In the genomic region with DNA sequence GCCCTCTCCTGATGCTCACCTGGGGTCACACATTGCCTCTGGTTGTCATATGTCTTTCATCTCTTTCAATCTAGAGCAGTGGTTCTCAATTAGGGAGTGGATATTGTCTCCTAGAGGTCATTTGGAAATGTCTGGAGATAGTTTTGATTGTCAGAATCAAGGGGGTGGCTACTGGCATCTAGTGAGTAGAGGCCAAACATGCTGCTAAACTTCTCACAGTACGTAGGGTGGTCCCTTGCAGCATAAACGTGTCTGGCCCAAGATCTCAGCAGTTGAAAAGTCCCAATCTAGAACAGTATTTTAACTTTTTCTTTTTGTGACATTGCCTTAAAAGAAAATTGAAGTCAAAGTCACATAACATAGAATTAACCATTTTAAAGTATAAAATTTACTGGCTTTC, we compare ENCODE assay signal across 14 cellular contexts. TPM values are rescaled to one million over a fixed set of nuclear protein-coding genes. Genes with fewer than 3 reads are reported as not detected.
A peak's percentile ranks its signal among the peaks of the same experiment; 100 is the strongest.
DNase-seq lines count a peak whose midpoint lies in the region; ATAC-seq and TF ChIP-seq lines count a peak whose summit lies in the region.
"Had no signal": no experiment of that assay in that cellular context is flagged by ENCODE, and none has a peak within 500 bp of the region (broad histone marks: within the 10 kb centered on the region; RNA-seq: fewer than 3 reads in every experiment).

No MANE protein-coding gene starts in this region.

- H4K20me1 ChIP-seq in BLaER1, result no peaks in the 10 kb centered on the region

- ATAC-seq in GM18907 (IDR thresholded peaks at IDR 0.05; ENCODE audit: unreplicated experiment), result peak; percentile 13
- ATAC-seq in T-helper 17 cell, result no peak
- ATAC-seq in memory B cell (ENCODE audit: low read depth), result no peak

- H3K27me3 Mint-ChIP-seq in T-helper 17 cell (no peaks in the 10 kb centered on the region), memory B cell (no peaks in the 10 kb centered on the region), nephron progenitor cell (ENCODE audit: low read depth, poor library complexity) (no peaks in the 10 kb centered on the region), endothelial cell (ENCODE audit: unreplicated experiment) (peaks cover 4% of the 10 kb centered on the region)

- H3K9me3 Mint-ChIP-seq in memory B cell (no peaks in the 10 kb centered on the region), nephron progenitor cell (no peaks in the 10 kb centered on the region), endothelial cell (ENCODE audit: unreplicated experiment) (no peaks in the 10 kb centered on the region)

- H3K9ac ChIP-seq in BLaER1, result peak overlapping the region; percentile 42; the same call in 1 of the 2 replicates

- peak overlapping the region; percentile 57 for H3K27ac Mint-ChIP-seq in T-helper 17 cell
- peak overlapping the region; percentile 53 for H3K27ac Mint-ChIP-seq in memory B cell
- H3K27ac Mint-ChIP-seq in nephron progenitor cell, result no peak overlapping the region
- H3K27ac Mint-ChIP-seq in endothelial cell (ENCODE audit: unreplicated experiment), result no peak overlapping the region

- TF ChIP-seq CTCF in nephron progenitor cell (IDR thresholded peaks at IDR 0.05) (no peak), endothelial cell (IDR thresholded peaks at IDR 0.05; ENCODE audit: unreplicated experiment) (no peak)

- H3K27ac ChIP-seq in BLaER1, result peak overlapping the region; percentile 51; the same call in 1 of the 2 replicates
- H3K27ac ChIP-seq: breast epithelium had no signal

- no peaks in the 10 kb centered on the region for H3K9me3 ChIP-seq in BLaER1
- no peaks in the 10 kb centered on the region for H3K9me3 ChIP-seq in T-helper 17 cell (ENCODE audit: control insufficient read depth, low read length, poor library complexity, severe bottlenecking)
- H3K9me3 ChIP-seq: breast epithelium had no signal

- peaks cover 44% of the 10 kb centered on the region for H3K4me1 Mint-ChIP-seq in T-helper 17 cell
- H3K4me1 Mint-ChIP-seq in memory B cell, result peaks cover 38% of the 10 kb centered on the region
- H3K4me1 Mint-ChIP-seq in nephron progenitor cell, result peaks cover 10% of the 10 kb centered on the region
- H3K4me1 Mint-ChIP-seq in endothelial cell (ENCODE audit: unreplicated experiment), result no peaks in the 10 kb centered on the region

- peak overlapping the region; percentile 78 for H3K4me2 ChIP-seq in BLaER1

- H3K27me3 ChIP-seq in BLaER1, result no peaks in the 10 kb centered on the region
- H3K27me3 ChIP-seq: breast epithelium had no signal

- peaks cover 8% of the 10 kb centered on the region for H3K36me3 Mint-ChIP-seq in T-helper 17 cell (ENCODE audit: low read depth)
- H3K36me3 Mint-ChIP-seq in memory B cell, result peaks cover 19% of the 10 kb centered on the region
- peaks cover 46% of the 10 kb centered on the region for H3K36me3 Mint-ChIP-seq in nephron progenitor cell (ENCODE audit: low read depth)
- H3K36me3 Mint-ChIP-seq in endothelial cell (ENCODE audit: low read depth, unreplicated experiment), result peaks cover 19% of the 10 kb centered on the region

- DNase-seq in T-helper 17 cell (no peak), memory B cell (ENCODE audit: low spot score in 2 of 2) (no peak), nephron progenitor cell (no peak), AML-193 (lab: John Stamatoyannopoulos, UW) (no peak), endothelial cell (ENCODE audit: low spot score) (no peak), NCI-H82 treated with DMSO at 0.1 percent for 48 hours (lab: John Stamatoyannopoulos, UW; ENCODE audit: unreplicated experiment) (no peak)
- DNase-seq: KG1, NCI-H226, posterior cingulate gyrus, SHP77 treated with DMSO at 0.1 percent for 48 hours had no signal

- H3K4me3 ChIP-seq in BLaER1, result no peak overlapping the region
- H3K4me3 ChIP-seq: breast epithelium had no signal

- H3K4me3 Mint-ChIP-seq in T-helper 17 cell, result peak overlapping the region; percentile 33
- peak overlapping the region; percentile 61 for H3K4me3 Mint-ChIP-seq in memory B cell
- no peak overlapping the region for H3K4me3 Mint-ChIP-seq in nephron progenitor cell
- H3K4me3 Mint-ChIP-seq in endothelial cell (ENCODE audit: unreplicated experiment), result no peak overlapping the region

- peaks cover 59% of the 10 kb centered on the region for H3K36me3 ChIP-seq in BLaER1
- H3K36me3 ChIP-seq: breast epithelium had no signal

- H3K4me1 ChIP-seq in BLaER1, result peaks cover 60% of the 10 kb centered on the region
- H3K4me1 ChIP-seq: breast epithelium had no signal

RNA-seq across cellular contexts. Expression of gene SLC5A10, which starts 30.5 kb away (rescaled TPM):
- total RNA-seq in T-helper 17 cell, result not detected
- 0.08 TPM for total RNA-seq in endothelial cell (ENCODE audit: unreplicated experiment)
- total RNA-seq: fibroblast of lung had no signal

Comparison
In these comparisons a context has a peak if more than half of its experiments do, and no peak if none do; other contexts are left out.
1. H3K27ac Mint-ChIP-seq: peak in T-helper 17 cell (single experiment) and memory B cell (single experiment); none in nephron progenitor cell (single experiment) and endothelial cell (single experiment).
2. H3K4me3 Mint-ChIP-seq: peak in T-helper 17 cell (single experiment) and memory B cell (single experiment); none in nephron progenitor cell (single experiment) and endothelial cell (single experiment).